1 cellular context compared by ENCODE assay signal in the genomic region with DNA sequence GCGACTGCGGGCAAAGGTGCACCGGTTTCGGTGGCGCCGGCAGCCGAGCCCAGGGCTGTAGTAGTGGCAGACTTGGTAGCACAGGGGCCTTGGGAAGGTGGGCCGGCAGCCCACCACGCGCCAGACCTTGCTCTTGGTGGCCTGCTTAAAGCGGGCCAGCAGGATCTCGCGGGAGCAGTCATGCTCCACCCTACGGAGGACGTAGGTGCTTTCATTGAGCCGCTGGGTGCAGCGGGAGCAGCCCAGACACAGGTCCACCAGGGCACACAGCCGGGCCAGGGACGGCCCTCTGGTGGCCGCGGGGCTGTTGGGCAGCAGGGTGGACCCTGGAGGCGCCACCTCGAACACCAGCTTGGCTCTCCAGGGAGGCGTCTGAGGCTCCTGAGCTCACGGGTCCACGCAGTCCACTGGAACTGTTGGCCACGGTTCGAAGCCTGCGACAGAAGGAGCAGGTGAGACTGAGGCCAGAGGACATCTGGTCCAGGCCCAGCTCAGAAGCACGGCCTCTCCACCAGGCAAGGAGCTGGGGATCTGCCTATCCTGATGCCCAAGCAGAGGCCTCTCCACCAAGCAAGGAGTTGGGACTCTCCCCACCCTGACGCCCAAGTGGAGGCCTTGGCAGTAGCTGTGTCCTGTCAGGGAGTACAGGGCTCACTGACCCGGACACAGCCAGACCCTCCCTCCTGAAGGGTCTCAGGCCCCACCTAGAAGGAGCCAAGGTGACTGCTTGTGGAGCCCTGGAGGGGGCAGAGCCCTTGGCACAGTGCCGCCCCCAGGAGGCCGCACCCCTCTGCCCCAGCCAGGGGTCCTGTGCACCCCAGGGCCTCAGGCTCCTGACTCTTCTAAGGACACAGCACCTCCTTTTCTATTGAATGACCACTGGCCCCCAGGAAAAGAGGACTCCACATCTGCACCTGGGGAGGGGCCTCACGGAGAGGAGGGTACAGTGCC.
A peak's percentile ranks its signal among the peaks of the same experiment; 100 is the strongest.
TF ChIP-seq lines count a peak whose summit lies in the region.

No MANE protein-coding gene starts in this region.

TF ChIP-seq in GM12878, 131 proteins besides CTCF, POLR2A, EP300 and RAD21:
- TF ChIP-seq RB1 (IDR thresholded peaks at IDR 0.05; ENCODE audit: borderline replicate concordance), result no peak
- peak; percentile 97 for TF ChIP-seq ZBTB33 (IDR thresholded peaks at IDR 0.05)
- TF ChIP-seq CBFB (IDR thresholded peaks at IDR 0.05; ENCODE audit: low read depth), result no peak
